ENCODE assay signal across 33 cellular contexts in genomic region chr9:88945636-88946333, GRCh38.
"Had no signal": no experiment of that assay in that cellular context is flagged by ENCODE, and none has a peak within 500 bp of the region (broad histone marks: within the 10 kb centered on the region; RNA-seq: fewer than 3 reads in every experiment).

No MANE protein-coding gene starts in this region.

- H3K27ac Mint-ChIP-seq: activated B cell treated with CpG ODN at 0.5 μM for 24 hours; activated CD4-positive, alpha-beta memory T cell treated with anti-CD3 and anti-CD28 coated beads for 36 hours; activated CD4-positive, alpha-beta T cell treated with anti-CD3 and anti-CD28 coated beads, Interleukin-2, amount 10 ng/mL, durations not matched to agents 24 days and 14 days; activated CD8-positive, alpha-beta T cell treated with anti-CD3 and anti-CD28 coated beads for 36 hours; activated naive CD4-positive, alpha-beta T cell treated with anti-CD3 and anti-CD28 coated beads for 36 hours; activated naive CD4-positive, alpha-beta T cell treated with anti-CD3 and anti-CD28 coated beads, Interleukin-2, amount 50 U/mL, for 72 hours; activated naive CD8-positive, alpha-beta T cell treated with anti-CD3 and anti-CD28 coated beads for 36 hours; activated T-helper 1 cell treated with anti-CD3 and anti-CD28 coated beads, Interleukin-12 subunit alpha, Interleukin-12 subunit beta, Interleukin-2, Interleukin-4 antibody, amounts not matched to agents 30 ng/mL and 10 ng/mL and 1 ng/mL, durations not matched to agents 14 hours and 24 hours and 36 hours; activated T-helper 17 cell treated with anti-CD3 and anti-CD28 coated beads, Interleukin-2, amount 50 U/mL, for 72 hours; T-helper 1 cell treated with Interleukin-12 subunit alpha and Interleukin-12 subunit beta and Interleukin-4 antibody, amounts not matched to agents 30 μg/mL and 1 μg/mL, for 36 hours; T-helper 2 cell treated with Interferon-gamma antibody and Interleukin-4, amounts not matched to agents 5 μg/mL and 100 μg/mL, for 36 hours had no signal

- H3K9me3 Mint-ChIP-seq: activated B cell treated with CpG ODN at 0.5 μM for 24 hours; activated CD4-positive, alpha-beta memory T cell treated with anti-CD3 and anti-CD28 coated beads for 36 hours; activated CD4-positive, alpha-beta T cell treated with anti-CD3 and anti-CD28 coated beads, Interleukin-2, amount 10 ng/mL, durations not matched to agents 24 days and 14 days; activated naive CD4-positive, alpha-beta T cell treated with anti-CD3 and anti-CD28 coated beads for 36 hours; activated naive CD8-positive, alpha-beta T cell treated with anti-CD3 and anti-CD28 coated beads for 36 hours; activated T-helper 1 cell treated with anti-CD3 and anti-CD28 coated beads, Interleukin-12 subunit alpha, Interleukin-12 subunit beta, Interleukin-2, Interleukin-4 antibody, amounts not matched to agents 30 ng/mL and 10 ng/mL and 1 ng/mL, durations not matched to agents 14 hours and 24 hours and 36 hours; activated T-helper 17 cell treated with anti-CD3 and anti-CD28 coated beads, Interleukin-2, amount 50 U/mL, for 72 hours; T-helper 1 cell treated with Interleukin-12 subunit alpha and Interleukin-12 subunit beta and Interleukin-4 antibody, amounts not matched to agents 30 μg/mL and 1 μg/mL, for 36 hours had no signal

- DNase-seq: activated B cell treated with CpG ODN at 0.5 μM for 24 hours; activated CD4-positive, alpha-beta memory T cell treated with anti-CD3 and anti-CD28 coated beads for 36 hours; activated CD4-positive, alpha-beta T cell treated with anti-CD3 and anti-CD28 coated beads for 4 hours; activated CD4-positive, alpha-beta T cell treated with anti-CD3 and anti-CD28 coated beads, Interleukin-2, amount 10 ng/mL, durations not matched to agents 24 days and 14 days; activated CD4-positive, alpha-beta T cell treated with anti-CD3 and anti-CD28 coated beads, Interleukin-2, amount 50 U/mL, for 1 hour; activated CD4-positive, alpha-beta T cell treated with anti-CD3 and anti-CD28 coated beads, Interleukin-2, amount 50 U/mL, for 4 hours; activated CD4-positive, CD25-positive, alpha-beta regulatory T cell treated with anti-CD3 and anti-CD28 coated beads, Interleukin-2, amount 50 U/mL, for 72 hours; activated CD8-positive, alpha-beta memory T cell treated with anti-CD3 and anti-CD28 coated beads, Interleukin-2, amount 50 U/mL, for 4 hours; activated CD8-positive, alpha-beta T cell treated with anti-CD3 and anti-CD28 coated beads for 36 hours; activated effector memory CD4-positive, alpha-beta T cell treated with anti-CD3 and anti-CD28 coated beads, Interleukin-2, amount 50 U/mL, for 16 hours; activated gamma-delta T cell treated with Interleukin-2 at 50 U/mL for 16 hours; activated naive CD4-positive, alpha-beta T cell; activated naive CD4-positive, alpha-beta T cell treated with anti-CD3 and anti-CD28 coated beads for 36 hours; activated naive CD4-positive, alpha-beta T cell treated with anti-CD3 and anti-CD28 coated beads, Interleukin-2, amount 50 U/mL, for 16 hours; activated naive CD8-positive, alpha-beta T cell treated with anti-CD3 and anti-CD28 coated beads for 36 hours; activated T-cell treated with anti-CD3 and anti-CD28 coated beads for 4 hours; activated T-cell treated with anti-CD3 and anti-CD28 coated beads, Interleukin-2, amount 50 U/mL, for 1 hour; activated T-cell treated with anti-CD3 and anti-CD28 coated beads, Interleukin-2, amount 50 U/mL, for 48 hours; adrenal gland; amniotic stem cell; aorta; body of pancreas; brain microvascular endothelial cell; central memory CD4-positive, alpha-beta T cell; T-helper 1 cell; T-helper 9 cell had no signal

- H3K4me3 Mint-ChIP-seq: activated B cell treated with CpG ODN at 0.5 μM for 24 hours; activated CD4-positive, alpha-beta memory T cell treated with anti-CD3 and anti-CD28 coated beads for 36 hours; activated CD4-positive, alpha-beta T cell treated with anti-CD3 and anti-CD28 coated beads, Interleukin-2, amount 10 ng/mL, durations not matched to agents 24 days and 14 days; activated CD8-positive, alpha-beta T cell treated with anti-CD3 and anti-CD28 coated beads for 36 hours; activated naive CD4-positive, alpha-beta T cell treated with anti-CD3 and anti-CD28 coated beads for 36 hours; activated naive CD8-positive, alpha-beta T cell treated with anti-CD3 and anti-CD28 coated beads for 36 hours; activated T-helper 1 cell treated with anti-CD3 and anti-CD28 coated beads, Interleukin-12 subunit alpha, Interleukin-12 subunit beta, Interleukin-2, Interleukin-4 antibody, amounts not matched to agents 30 ng/mL and 10 ng/mL and 1 ng/mL, durations not matched to agents 14 hours and 24 hours and 36 hours; activated T-helper 17 cell treated with anti-CD3 and anti-CD28 coated beads, Interleukin-2, amount 50 U/mL, for 72 hours; T-helper 1 cell treated with Interleukin-12 subunit alpha and Interleukin-12 subunit beta and Interleukin-4 antibody, amounts not matched to agents 30 μg/mL and 1 μg/mL, for 36 hours; T-helper 2 cell treated with Interferon-gamma antibody and Interleukin-4, amounts not matched to agents 5 μg/mL and 100 μg/mL, for 36 hours had no signal

- H3K27me3 ChIP-seq: adrenal gland, body of pancreas, brain microvascular endothelial cell, breast epithelium had no signal

- H3K27ac ChIP-seq: adrenal gland, body of pancreas, brain microvascular endothelial cell, breast epithelium, VCaP had no signal

- H3K36me3 ChIP-seq: adrenal gland, brain microvascular endothelial cell, breast epithelium had no signal

- H3K4me1 Mint-ChIP-seq: activated B cell treated with CpG ODN at 0.5 μM for 24 hours had no signal

- H3K9me3 ChIP-seq: adrenal gland, body of pancreas, breast epithelium had no signal

- H3K4me3 ChIP-seq: adrenal gland, body of pancreas, breast epithelium had no signal

- ATAC-seq: activated CD8-positive, alpha-beta T cell treated with anti-CD3 and anti-CD28 coated beads for 36 hours; activated naive CD4-positive, alpha-beta T cell treated with anti-CD3 and anti-CD28 coated beads, Interleukin-2, amount 50 U/mL, for 72 hours; activated T-helper 17 cell treated with anti-CD3 and anti-CD28 coated beads, Interleukin-2, amount 50 U/mL, for 72 hours; body of pancreas had no signal

- H3K4me1 ChIP-seq: breast epithelium had no signal
